Comparison of ENCODE assay signal across 1 cellular context in the genomic region with DNA sequence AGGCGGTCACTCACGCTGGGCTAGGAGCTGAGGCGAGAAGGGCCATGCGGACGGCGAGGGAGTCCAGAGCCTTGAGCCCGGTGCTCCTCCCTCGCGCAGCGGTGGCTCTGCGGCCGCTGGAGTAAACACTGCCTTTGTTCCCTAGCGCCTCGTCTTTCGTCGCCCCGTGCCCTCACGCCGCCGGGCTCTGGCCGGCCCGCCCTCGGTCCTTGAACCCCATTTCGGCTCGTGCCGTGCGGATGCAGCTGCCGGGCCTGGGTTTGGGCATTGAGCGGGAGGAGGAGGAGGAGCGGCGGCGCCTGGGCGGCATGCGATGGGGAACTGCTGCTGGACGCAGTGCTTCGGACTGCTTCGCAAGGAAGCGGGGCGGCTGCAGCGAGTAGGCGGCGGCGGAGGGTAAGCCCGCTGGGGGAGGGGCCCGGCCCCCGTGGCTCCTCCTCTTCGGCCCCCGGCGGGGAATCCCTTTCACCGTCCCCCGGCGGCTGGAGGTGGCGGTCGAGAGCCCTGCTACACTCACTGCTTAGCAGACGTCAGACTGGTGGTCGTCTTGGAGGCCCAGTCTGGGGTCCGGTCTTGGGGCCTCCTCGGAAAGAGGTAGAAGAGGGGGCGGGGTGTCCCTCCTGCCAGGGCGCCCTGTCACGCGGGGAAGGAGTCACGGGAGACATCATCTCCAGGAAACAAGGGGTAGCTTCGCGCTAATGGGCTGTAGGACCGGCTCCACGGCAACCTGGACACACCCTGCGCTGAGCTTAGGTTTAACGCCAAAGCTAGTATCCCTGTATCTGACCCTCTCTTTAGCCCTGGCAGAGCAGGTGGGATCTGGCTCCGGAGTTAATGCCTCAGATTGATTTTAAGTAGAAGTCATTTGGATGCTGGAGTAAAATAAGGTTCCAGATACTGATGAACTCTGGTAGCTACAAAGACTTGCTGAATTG.
A peak's percentile ranks its signal among the peaks of the same experiment; 100 is the strongest.
TF ChIP-seq lines count a peak whose summit lies in the region.

A gene with protein sequence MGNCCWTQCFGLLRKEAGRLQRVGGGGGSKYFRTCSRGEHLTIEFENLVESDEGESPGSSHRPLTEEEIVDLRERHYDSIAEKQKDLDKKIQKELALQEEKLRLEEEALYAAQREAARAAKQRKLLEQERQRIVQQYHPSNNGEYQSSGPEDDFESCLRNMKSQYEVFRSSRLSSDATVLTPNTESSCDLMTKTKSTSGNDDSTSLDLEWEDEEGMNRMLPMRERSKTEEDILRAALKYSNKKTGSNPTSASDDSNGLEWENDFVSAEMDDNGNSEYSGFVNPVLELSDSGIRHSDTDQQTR (plus strand): TSS at position 9 of the 935 bp plus-strand sequence. CDS start 305 bp downstream, at position 314.

TF ChIP-seq in WTC11, 78 proteins besides CTCF, POLR2A, EP300 and RAD21 (continued from another document and continues in another):
- TF ChIP-seq, protein P1, sequence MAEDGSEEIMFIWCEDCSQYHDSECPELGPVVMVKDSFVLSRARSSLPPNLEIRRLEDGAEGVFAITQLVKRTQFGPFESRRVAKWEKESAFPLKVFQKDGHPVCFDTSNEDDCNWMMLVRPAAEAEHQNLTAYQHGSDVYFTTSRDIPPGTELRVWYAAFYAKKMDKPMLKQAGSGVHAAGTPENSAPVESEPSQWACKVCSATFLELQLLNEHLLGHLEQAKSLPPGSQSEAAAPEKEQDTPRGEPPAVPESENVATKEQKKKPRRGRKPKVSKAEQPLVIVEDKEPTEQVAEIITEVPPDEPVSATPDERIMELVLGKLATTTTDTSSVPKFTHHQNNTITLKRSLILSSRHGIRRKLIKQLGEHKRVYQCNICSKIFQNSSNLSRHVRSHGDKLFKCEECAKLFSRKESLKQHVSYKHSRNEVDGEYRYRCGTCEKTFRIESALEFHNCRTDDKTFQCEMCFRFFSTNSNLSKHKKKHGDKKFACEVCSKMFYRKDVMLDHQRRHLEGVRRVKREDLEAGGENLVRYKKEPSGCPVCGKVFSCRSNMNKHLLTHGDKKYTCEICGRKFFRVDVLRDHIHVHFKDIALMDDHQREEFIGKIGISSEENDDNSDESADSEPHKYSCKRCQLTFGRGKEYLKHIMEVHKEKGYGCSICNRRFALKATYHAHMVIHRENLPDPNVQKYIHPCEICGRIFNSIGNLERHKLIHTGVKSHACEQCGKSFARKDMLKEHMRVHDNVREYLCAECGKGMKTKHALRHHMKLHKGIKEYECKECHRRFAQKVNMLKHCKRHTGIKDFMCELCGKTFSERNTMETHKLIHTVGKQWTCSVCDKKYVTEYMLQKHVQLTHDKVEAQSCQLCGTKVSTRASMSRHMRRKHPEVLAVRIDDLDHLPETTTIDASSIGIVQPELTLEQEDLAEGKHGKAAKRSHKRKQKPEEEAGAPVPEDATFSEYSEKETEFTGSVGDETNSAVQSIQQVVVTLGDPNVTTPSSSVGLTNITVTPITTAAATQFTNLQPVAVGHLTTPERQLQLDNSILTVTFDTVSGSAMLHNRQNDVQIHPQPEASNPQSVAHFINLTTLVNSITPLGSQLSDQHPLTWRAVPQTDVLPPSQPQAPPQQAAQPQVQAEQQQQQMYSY (CRISPR knock-in tag; IDR thresholded peaks at IDR 0.05), result peak; percentile 20; the same call in 1 of the 2 replicates
- TF ChIP-seq, protein P2, sequence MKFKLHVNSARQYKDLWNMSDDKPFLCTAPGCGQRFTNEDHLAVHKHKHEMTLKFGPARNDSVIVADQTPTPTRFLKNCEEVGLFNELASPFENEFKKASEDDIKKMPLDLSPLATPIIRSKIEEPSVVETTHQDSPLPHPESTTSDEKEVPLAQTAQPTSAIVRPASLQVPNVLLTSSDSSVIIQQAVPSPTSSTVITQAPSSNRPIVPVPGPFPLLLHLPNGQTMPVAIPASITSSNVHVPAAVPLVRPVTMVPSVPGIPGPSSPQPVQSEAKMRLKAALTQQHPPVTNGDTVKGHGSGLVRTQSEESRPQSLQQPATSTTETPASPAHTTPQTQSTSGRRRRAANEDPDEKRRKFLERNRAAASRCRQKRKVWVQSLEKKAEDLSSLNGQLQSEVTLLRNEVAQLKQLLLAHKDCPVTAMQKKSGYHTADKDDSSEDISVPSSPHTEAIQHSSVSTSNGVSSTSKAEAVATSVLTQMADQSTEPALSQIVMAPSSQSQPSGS (CRISPR knock-in tag; IDR thresholded peaks at IDR 0.05; ENCODE audit: borderline replicate concordance, low read depth), result no peak
- TF ChIP-seq, protein P3, sequence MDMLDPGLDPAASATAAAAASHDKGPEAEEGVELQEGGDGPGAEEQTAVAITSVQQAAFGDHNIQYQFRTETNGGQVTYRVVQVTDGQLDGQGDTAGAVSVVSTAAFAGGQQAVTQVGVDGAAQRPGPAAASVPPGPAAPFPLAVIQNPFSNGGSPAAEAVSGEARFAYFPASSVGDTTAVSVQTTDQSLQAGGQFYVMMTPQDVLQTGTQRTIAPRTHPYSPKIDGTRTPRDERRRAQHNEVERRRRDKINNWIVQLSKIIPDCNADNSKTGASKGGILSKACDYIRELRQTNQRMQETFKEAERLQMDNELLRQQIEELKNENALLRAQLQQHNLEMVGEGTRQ (CRISPR knock-in tag; IDR thresholded peaks at IDR 0.05), result peak; percentile 57; the same call in 1 of the 2 replicates
- TF ChIP-seq HMGA2 (CRISPR knock-in tag; IDR thresholded peaks at IDR 0.05) (no peak), MXD4 (CRISPR knock-in tag; IDR thresholded peaks at IDR 0.05; ENCODE audit: borderline replicate concordance) (no peak), ZNF396 (CRISPR knock-in tag; IDR thresholded peaks at IDR 0.05; ENCODE audit: borderline replicate concordance) (no peak), KAT7 (CRISPR knock-in tag; IDR thresholded peaks at IDR 0.05; ENCODE audit: borderline replicate concordance) (no peak; the same call in 1 of the 2 replicates), ZNF232 (CRISPR knock-in tag; IDR thresholded peaks at IDR 0.05) (peak; percentile 55), ZNF219 (CRISPR knock-in tag; IDR thresholded peaks at IDR 0.05; ENCODE audit: borderline replicate concordance) (no peak), GABPB1 (CRISPR knock-in tag; IDR thresholded peaks at IDR 0.05) (no peak), ZNF263 (CRISPR knock-in tag; IDR thresholded peaks at IDR 0.05; ENCODE audit: low read depth) (peak; percentile 61; the same call in 1 of the 2 replicates), NFE2L1 (CRISPR knock-in tag; IDR thresholded peaks at IDR 0.05) (peak; percentile 82; the same call in 1 of the 2 replicates), FOXP1 (CRISPR knock-in tag; IDR thresholded peaks at IDR 0.05; ENCODE audit: borderline replicate concordance) (peak; percentile 98), NR3C1 (CRISPR knock-in tag; conservative IDR thresholded peaks at IDR 0.05; ENCODE audit: low read depth) (no peak), TEAD1 (CRISPR knock-in tag; IDR thresholded peaks at IDR 0.05) (peak; percentile 83; the same call in 1 of the 2 replicates), NR2C2 (CRISPR knock-in tag; IDR thresholded peaks at IDR 0.05) (no peak)
- TF ChIP-seq, protein P4, sequence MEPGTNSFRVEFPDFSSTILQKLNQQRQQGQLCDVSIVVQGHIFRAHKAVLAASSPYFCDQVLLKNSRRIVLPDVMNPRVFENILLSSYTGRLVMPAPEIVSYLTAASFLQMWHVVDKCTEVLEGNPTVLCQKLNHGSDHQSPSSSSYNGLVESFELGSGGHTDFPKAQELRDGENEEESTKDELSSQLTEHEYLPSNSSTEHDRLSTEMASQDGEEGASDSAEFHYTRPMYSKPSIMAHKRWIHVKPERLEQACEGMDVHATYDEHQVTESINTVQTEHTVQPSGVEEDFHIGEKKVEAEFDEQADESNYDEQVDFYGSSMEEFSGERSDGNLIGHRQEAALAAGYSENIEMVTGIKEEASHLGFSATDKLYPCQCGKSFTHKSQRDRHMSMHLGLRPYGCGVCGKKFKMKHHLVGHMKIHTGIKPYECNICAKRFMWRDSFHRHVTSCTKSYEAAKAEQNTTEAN (CRISPR knock-in tag; IDR thresholded peaks at IDR 0.05), result peak; percentile 39; the same call in 1 of the 2 replicates
- TF ChIP-seq, protein P5, sequence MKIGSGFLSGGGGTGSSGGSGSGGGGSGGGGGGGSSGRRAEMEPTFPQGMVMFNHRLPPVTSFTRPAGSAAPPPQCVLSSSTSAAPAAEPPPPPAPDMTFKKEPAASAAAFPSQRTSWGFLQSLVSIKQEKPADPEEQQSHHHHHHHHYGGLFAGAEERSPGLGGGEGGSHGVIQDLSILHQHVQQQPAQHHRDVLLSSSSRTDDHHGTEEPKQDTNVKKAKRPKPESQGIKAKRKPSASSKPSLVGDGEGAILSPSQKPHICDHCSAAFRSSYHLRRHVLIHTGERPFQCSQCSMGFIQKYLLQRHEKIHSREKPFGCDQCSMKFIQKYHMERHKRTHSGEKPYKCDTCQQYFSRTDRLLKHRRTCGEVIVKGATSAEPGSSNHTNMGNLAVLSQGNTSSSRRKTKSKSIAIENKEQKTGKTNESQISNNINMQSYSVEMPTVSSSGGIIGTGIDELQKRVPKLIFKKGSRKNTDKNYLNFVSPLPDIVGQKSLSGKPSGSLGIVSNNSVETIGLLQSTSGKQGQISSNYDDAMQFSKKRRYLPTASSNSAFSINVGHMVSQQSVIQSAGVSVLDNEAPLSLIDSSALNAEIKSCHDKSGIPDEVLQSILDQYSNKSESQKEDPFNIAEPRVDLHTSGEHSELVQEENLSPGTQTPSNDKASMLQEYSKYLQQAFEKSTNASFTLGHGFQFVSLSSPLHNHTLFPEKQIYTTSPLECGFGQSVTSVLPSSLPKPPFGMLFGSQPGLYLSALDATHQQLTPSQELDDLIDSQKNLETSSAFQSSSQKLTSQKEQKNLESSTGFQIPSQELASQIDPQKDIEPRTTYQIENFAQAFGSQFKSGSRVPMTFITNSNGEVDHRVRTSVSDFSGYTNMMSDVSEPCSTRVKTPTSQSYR (CRISPR knock-in tag; IDR thresholded peaks at IDR 0.05), result peak; percentile 55; the same call in 1 of the 2 replicates
- TF ChIP-seq, protein P6, sequence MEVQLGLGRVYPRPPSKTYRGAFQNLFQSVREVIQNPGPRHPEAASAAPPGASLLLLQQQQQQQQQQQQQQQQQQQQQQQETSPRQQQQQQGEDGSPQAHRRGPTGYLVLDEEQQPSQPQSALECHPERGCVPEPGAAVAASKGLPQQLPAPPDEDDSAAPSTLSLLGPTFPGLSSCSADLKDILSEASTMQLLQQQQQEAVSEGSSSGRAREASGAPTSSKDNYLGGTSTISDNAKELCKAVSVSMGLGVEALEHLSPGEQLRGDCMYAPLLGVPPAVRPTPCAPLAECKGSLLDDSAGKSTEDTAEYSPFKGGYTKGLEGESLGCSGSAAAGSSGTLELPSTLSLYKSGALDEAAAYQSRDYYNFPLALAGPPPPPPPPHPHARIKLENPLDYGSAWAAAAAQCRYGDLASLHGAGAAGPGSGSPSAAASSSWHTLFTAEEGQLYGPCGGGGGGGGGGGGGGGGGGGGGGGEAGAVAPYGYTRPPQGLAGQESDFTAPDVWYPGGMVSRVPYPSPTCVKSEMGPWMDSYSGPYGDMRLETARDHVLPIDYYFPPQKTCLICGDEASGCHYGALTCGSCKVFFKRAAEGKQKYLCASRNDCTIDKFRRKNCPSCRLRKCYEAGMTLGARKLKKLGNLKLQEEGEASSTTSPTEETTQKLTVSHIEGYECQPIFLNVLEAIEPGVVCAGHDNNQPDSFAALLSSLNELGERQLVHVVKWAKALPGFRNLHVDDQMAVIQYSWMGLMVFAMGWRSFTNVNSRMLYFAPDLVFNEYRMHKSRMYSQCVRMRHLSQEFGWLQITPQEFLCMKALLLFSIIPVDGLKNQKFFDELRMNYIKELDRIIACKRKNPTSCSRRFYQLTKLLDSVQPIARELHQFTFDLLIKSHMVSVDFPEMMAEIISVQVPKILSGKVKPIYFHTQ (CRISPR knock-in tag; IDR thresholded peaks at IDR 0.05), result no peak
- TF ChIP-seq, protein P7, sequence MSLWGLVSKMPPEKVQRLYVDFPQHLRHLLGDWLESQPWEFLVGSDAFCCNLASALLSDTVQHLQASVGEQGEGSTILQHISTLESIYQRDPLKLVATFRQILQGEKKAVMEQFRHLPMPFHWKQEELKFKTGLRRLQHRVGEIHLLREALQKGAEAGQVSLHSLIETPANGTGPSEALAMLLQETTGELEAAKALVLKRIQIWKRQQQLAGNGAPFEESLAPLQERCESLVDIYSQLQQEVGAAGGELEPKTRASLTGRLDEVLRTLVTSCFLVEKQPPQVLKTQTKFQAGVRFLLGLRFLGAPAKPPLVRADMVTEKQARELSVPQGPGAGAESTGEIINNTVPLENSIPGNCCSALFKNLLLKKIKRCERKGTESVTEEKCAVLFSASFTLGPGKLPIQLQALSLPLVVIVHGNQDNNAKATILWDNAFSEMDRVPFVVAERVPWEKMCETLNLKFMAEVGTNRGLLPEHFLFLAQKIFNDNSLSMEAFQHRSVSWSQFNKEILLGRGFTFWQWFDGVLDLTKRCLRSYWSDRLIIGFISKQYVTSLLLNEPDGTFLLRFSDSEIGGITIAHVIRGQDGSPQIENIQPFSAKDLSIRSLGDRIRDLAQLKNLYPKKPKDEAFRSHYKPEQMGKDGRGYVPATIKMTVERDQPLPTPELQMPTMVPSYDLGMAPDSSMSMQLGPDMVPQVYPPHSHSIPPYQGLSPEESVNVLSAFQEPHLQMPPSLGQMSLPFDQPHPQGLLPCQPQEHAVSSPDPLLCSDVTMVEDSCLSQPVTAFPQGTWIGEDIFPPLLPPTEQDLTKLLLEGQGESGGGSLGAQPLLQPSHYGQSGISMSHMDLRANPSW (CRISPR knock-in tag; conservative IDR thresholded peaks at IDR 0.05; ENCODE audit: low read depth), result no peak
- TF ChIP-seq, protein P8, sequence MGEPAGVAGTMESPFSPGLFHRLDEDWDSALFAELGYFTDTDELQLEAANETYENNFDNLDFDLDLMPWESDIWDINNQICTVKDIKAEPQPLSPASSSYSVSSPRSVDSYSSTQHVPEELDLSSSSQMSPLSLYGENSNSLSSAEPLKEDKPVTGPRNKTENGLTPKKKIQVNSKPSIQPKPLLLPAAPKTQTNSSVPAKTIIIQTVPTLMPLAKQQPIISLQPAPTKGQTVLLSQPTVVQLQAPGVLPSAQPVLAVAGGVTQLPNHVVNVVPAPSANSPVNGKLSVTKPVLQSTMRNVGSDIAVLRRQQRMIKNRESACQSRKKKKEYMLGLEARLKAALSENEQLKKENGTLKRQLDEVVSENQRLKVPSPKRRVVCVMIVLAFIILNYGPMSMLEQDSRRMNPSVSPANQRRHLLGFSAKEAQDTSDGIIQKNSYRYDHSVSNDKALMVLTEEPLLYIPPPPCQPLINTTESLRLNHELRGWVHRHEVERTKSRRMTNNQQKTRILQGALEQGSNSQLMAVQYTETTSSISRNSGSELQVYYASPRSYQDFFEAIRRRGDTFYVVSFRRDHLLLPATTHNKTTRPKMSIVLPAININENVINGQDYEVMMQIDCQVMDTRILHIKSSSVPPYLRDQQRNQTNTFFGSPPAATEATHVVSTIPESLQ (CRISPR knock-in tag; IDR thresholded peaks at IDR 0.05), result no peak
- TF ChIP-seq, protein P9, sequence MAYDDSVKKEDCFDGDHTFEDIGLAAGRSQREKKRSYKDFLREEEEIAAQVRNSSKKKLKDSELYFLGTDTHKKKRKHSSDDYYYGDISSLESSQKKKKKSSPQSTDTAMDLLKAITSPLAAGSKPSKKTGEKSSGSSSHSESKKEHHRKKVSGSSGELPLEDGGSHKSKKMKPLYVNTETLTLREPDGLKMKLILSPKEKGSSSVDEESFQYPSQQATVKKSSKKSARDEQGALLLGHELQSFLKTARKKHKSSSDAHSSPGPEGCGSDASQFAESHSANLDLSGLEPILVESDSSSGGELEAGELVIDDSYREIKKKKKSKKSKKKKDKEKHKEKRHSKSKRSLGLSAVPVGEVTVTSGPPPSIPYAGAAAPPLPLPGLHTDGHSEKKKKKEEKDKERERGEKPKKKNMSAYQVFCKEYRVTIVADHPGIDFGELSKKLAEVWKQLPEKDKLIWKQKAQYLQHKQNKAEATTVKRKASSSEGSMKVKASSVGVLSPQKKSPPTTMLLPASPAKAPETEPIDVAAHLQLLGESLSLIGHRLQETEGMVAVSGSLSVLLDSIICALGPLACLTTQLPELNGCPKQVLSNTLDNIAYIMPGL (CRISPR knock-in tag; IDR thresholded peaks at IDR 0.05), result peak; percentile 93; the same call in 1 of the 2 replicates
- TF ChIP-seq, protein P10, sequence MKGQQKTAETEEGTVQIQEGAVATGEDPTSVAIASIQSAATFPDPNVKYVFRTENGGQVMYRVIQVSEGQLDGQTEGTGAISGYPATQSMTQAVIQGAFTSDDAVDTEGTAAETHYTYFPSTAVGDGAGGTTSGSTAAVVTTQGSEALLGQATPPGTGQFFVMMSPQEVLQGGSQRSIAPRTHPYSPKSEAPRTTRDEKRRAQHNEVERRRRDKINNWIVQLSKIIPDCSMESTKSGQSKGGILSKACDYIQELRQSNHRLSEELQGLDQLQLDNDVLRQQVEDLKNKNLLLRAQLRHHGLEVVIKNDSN (CRISPR knock-in tag; IDR thresholded peaks at IDR 0.05), result peak; percentile 15; the same call in 1 of the 2 replicates
